Comparison of ENCODE assay signal across 12 cellular contexts in the genomic region with DNA sequence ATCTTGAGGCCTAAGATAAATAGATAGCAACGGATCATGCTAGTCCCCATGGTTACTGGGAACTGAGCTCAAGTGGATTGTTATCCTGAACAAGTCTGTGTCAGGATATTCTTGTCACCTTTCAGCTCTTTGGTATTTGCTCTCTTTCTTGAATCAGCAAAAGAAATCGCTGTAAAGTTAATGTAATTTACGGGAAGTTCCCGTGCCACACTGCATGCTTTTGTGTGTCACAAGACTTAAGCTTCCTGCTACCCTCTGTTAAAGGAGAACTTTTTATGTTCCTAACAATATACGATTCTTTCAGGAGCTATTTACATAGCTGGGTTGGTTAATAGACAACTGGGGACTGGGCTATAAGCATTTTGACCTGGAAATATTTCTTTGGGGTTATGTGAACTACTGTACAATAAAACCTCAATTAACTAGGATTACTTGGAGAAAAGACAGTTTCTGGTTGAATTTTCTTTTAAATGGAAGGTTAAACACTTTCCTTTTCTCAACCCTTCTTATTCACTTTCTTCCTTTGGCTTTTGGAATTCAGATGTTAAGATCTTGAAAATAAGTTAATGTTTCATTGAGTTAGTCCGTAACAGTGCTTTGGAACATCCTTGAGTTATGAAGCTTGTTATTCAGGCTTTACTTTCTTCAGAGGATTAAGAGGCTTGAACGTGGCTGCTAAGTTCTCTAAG.
A peak's percentile ranks its signal among the peaks of the same experiment; 100 is the strongest.
DNase-seq lines count a peak whose midpoint lies in the region; ATAC-seq and TF ChIP-seq lines count a peak whose summit lies in the region.
"Had no signal": no experiment of that assay in that cellular context is flagged by ENCODE, and none has a peak within 500 bp of the region (broad histone marks: within the 10 kb centered on the region; RNA-seq: fewer than 3 reads in every experiment).

No MANE protein-coding gene starts in this region.

- ATAC-seq in body of pancreas, result peak; percentile 63
- ATAC-seq in HG03442 (IDR thresholded peaks at IDR 0.05; ENCODE audit: unreplicated experiment), result no peak
- ATAC-seq: GM23338 had no signal

- peaks cover 27% of the 10 kb centered on the region for H3K4me1 ChIP-seq in body of pancreas

- intact Hi-C loops in body of pancreas (cut with DNase I), result no loop called here

- TF ChIP-seq CTCF in body of pancreas (IDR thresholded peaks at IDR 0.05) (no peak), retinal pigment epithelial cell (conservative IDR thresholded peaks at IDR 0.05; ENCODE audit: low read depth, low read length) (no peak)

- no peaks in the 10 kb centered on the region for H3K27me3 ChIP-seq in body of pancreas

- peak overlapping the region in 3 of 4 donors; percentile 21 to 75 (median 57) for H3K27ac ChIP-seq in body of pancreas

- TF ChIP-seq POLR2A in body of pancreas (IDR thresholded peaks at IDR 0.05), result no peak

- peak; percentile 47 for DNase-seq in HuH-7 (ENCODE audit: low spot score)
- DNase-seq in body of pancreas, result peak in 2 of 4 donors; percentile 11 to 44
- peak; percentile 75 for DNase-seq in left kidney (ENCODE audit: low read depth, low spot score)
- no peak for DNase-seq in retinal pigment epithelial cell (ENCODE audit: low read depth)
- no peak for DNase-seq in DMS153 treated with DMSO at 0.1 percent for 48 hours (lab: John Stamatoyannopoulos, UW; ENCODE audit: unreplicated experiment)
- DNase-seq in NCI-H774 (lab: John Stamatoyannopoulos, UW), result no peak
- DNase-seq in dedifferentiated amniotic fluid mesenchymal stem cell (ENCODE audit: extremely low spot score), result no peak
- DNase-seq: activated B cell treated with CpG ODN at 0.5 μM for 24 hours; activated naive CD4-positive, alpha-beta T cell; NCI-H1105 had no signal

- 23 to 34% methylated on average over 7 of the region's 7 CpGs for WGBS in body of pancreas, 2 donors

- no peak overlapping the region for H3K4me3 ChIP-seq in body of pancreas
- H3K4me3 ChIP-seq in retinal pigment epithelial cell (ENCODE audit: low read length), result peak overlapping the region; percentile 5
- H3K4me3 ChIP-seq: GM23338 had no signal

- H3K36me3 ChIP-seq in body of pancreas (replicated peaks in 1 of 2; ENCODE audit: insufficient read depth in 1 of 2, low read depth in 2 of 2), result no peaks in the 10 kb centered on the region

- no peaks in the 10 kb centered on the region for H3K9me3 ChIP-seq in body of pancreas

Comparison
In these comparisons a context has a peak if more than half of its experiments do, and no peak if none do; other contexts are left out.
1. DNase-seq: peak in HuH-7 (single experiment) and left kidney (single experiment); none in retinal pigment epithelial cell (single experiment), DMS153 treated with DMSO at 0.1 percent for 48 hours (single experiment), NCI-H774 (single experiment) and dedifferentiated amniotic fluid mesenchymal stem cell (single experiment).